Comparison of ENCODE assay signal across 9 cellular contexts in genomic region chr22:20438066-20438677, GRCh38. TPM values are rescaled to one million over a fixed set of nuclear protein-coding genes. Genes with fewer than 3 reads are reported as not detected.
DNase-seq lines count a peak whose midpoint lies in the region; ATAC-seq and TF ChIP-seq lines count a peak whose summit lies in the region.
"Had no signal": no experiment of that assay in that cellular context is flagged by ENCODE, and none has a peak within 500 bp of the region (broad histone marks: within the 10 kb centered on the region; RNA-seq: fewer than 3 reads in every experiment).

No MANE protein-coding gene starts in this region.

- H3K4me3 ChIP-seq in SK-N-SH (ENCODE audit: low read depth in 2 of 2, low read length in 1 of 2) = peak overlapping the region; percentile 74 to 94
- H3K4me3 ChIP-seq in neural progenitor cell = peak overlapping the region; percentile 54

- H3K9ac ChIP-seq in SK-N-SH = peak overlapping the region; percentile 78
- H3K9ac ChIP-seq in neural progenitor cell = no peak overlapping the region

- POLR2A ChIA-PET in SK-N-SH (lab: Yijun Ruan, JAX) (interaction anchor here (3.2 kb wide), 1 partner anchor 15 kb away, joined by 13 read pairs; no protein-coding TSS in a partner anchor), GM10248 (lab: Yijun Ruan, JAX) (no interaction called here)

- H3K27ac Mint-ChIP-seq in neural progenitor cell = no peak overlapping the region

- H3K36me3 Mint-ChIP-seq in neural progenitor cell = peaks cover 12% of the 10 kb centered on the region

- no peaks in the 10 kb centered on the region for H3K9me3 ChIP-seq in SK-N-SH
- no peaks in the 10 kb centered on the region for H3K9me3 ChIP-seq in neural progenitor cell (ENCODE audit: low read depth)

- TF ChIP-seq RAD21 in SK-N-SH (IDR thresholded peaks at IDR 0.05; ENCODE audit: low read length) = no peak

- H2AFZ ChIP-seq in SK-N-SH (ENCODE audit: low read depth) = peak overlapping the region; percentile 78
- peak overlapping the region; percentile 9 for H2AFZ ChIP-seq in neural progenitor cell (replicated peaks)

- H3K27ac ChIP-seq in SK-N-SH (ENCODE audit: low read depth in 2 of 2, low read length in 1 of 2) (peak overlapping the region; percentile 67 to 75), neural progenitor cell (no peak overlapping the region)

- CTCF ChIA-PET in SK-N-SH (lab: Yijun Ruan, JAX) (interaction anchor here (0.9 to 4.2 kb wide), 4 partner anchors 16 to 237 kb away, joined by 3 to 21 read pairs (median 5); no protein-coding TSS in a partner anchor), GM10248 (lab: Yijun Ruan, JAX) (interaction anchor here (1.9 kb wide), 1 partner anchor 18 kb away, joined by 5 read pairs; no protein-coding TSS in a partner anchor)

- no peak for TF ChIP-seq CTCF in SK-N-SH (IDR thresholded peaks at IDR 0.05)
- no peak for TF ChIP-seq CTCF in neural progenitor cell (IDR thresholded peaks at IDR 0.05)
- TF ChIP-seq CTCF in GM10266 (IDR thresholded peaks at IDR 0.05; ENCODE audit: control insufficient read depth, insufficient read depth, low read depth, missing control alignments) = no peak
- no peak for TF ChIP-seq CTCF in GM10248 (IDR thresholded peaks at IDR 0.05; ENCODE audit: control extremely low read depth, extremely low read depth, low read depth, missing control alignments)

- H3K79me2 ChIP-seq in SK-N-SH (ENCODE audit: insufficient read depth) = peaks cover 43% of the 10 kb centered on the region
- H3K79me2 ChIP-seq in neural progenitor cell (ENCODE audit: low read depth) = no peaks in the 10 kb centered on the region

- H3K36me3 ChIP-seq in SK-N-SH (replicated peaks in 1 of 2; ENCODE audit: control insufficient read depth in 1 of 2, insufficient read depth in 2 of 2, low read length in 1 of 2) (peaks cover 0 to 8% of the 10 kb centered on the region in 2 experiments), neural progenitor cell (no peaks in the 10 kb centered on the region)

- H3K4me1 ChIP-seq in SK-N-SH (ENCODE audit: control insufficient read depth in 1 of 2, insufficient read depth in 2 of 2, low read depth in 1 of 2, low read length in 1 of 2) (peaks cover 19 to 28% of the 10 kb centered on the region in 2 experiments; a peak in 3 of 4 replicates), neural progenitor cell (no peaks in the 10 kb centered on the region)

- peaks cover 30% of the 10 kb centered on the region for H4K20me1 ChIP-seq in SK-N-SH (ENCODE audit: insufficient read depth)
- H4K20me1 ChIP-seq in neural progenitor cell (ENCODE audit: low read depth) = peaks cover 64% of the 10 kb centered on the region

- H3K27me3 Mint-ChIP-seq in neural progenitor cell (ENCODE audit: insufficient read depth, low read depth) = peaks cover 15% of the 10 kb centered on the region

- intact Hi-C loops in Right ventricle myocardium superior (cut with DNase I) = no loop called here

- H3K4me2 ChIP-seq in SK-N-SH (peak overlapping the region; percentile 95), neural progenitor cell (peak overlapping the region; percentile 89)

- ATAC-seq in Right ventricle myocardium superior (ENCODE audit: poor library complexity) = peak; percentile 57

- peaks cover 19% of the 10 kb centered on the region for H3K4me1 Mint-ChIP-seq in neural progenitor cell

- WGBS in SK-N-SH (ENCODE audit: low lambda C conversion rate) = 33% methylated on average over 15 of the region's 41 CpGs

- H3K9me3 Mint-ChIP-seq in neural progenitor cell = no peaks in the 10 kb centered on the region

- H3F3A ChIP-seq in SK-N-SH (replicated peaks; ENCODE audit: insufficient read depth) = peaks cover 4% of the 10 kb centered on the region
- H3F3A ChIP-seq in neural progenitor cell (ENCODE audit: low read depth) = peaks cover 9% of the 10 kb centered on the region

- H3K27me3 ChIP-seq in SK-N-SH (ENCODE audit: insufficient read depth) = no peaks in the 10 kb centered on the region
- H3K27me3 ChIP-seq in neural progenitor cell = peaks cover 74% of the 10 kb centered on the region

- H3K4me3 Mint-ChIP-seq in neural progenitor cell = peak overlapping the region; percentile 82

- DNase-seq in AG08395 (ENCODE audit: low spot score) (peak; percentile 62), SK-N-SH (no peak), Right ventricle myocardium superior (peak; percentile 58), neural progenitor cell (ENCODE audit: low spot score) (peak; percentile 57), GM10266 (ENCODE audit: extremely low spot score) (no peak), OCI-M2 (lab: John Stamatoyannopoulos, UW; ENCODE audit: unreplicated experiment) (no peak), GM10248 (ENCODE audit: extremely low spot score) (no peak)
- no peak for DNase-seq in activated CD4-positive, CD25-positive, alpha-beta regulatory T cell treated with anti-CD3 and anti-CD28 coated beads, Interleukin-2, amount 50 U/mL, for 72 hours
- DNase-seq: PC-3 had no signal

- TF ChIP-seq EP300 in SK-N-SH (IDR thresholded peaks at IDR 0.05; ENCODE audit: borderline replicate concordance in 1 of 2, low read depth in 1 of 2, low read length in 1 of 2) = no peak

- H3K9me2 ChIP-seq in SK-N-SH = no peaks in the 10 kb centered on the region

TF ChIP-seq in SK-N-SH, 30 proteins besides CTCF, POLR2A, EP300 and RAD21:
- no peak for TF ChIP-seq RFX5 (IDR thresholded peaks at IDR 0.05; ENCODE audit: low read length)
- no peak for TF ChIP-seq POLR2AphosphoS5 (IDR thresholded peaks at IDR 0.05; ENCODE audit: low read depth, low read length)
- no peak for TF ChIP-seq FOXM1 (IDR thresholded peaks at IDR 0.05; ENCODE audit: low read depth)
- TF ChIP-seq YY1 (IDR thresholded peaks at IDR 0.05; ENCODE audit: low read depth) = no peak
- TF ChIP-seq EZH2phosphoT487 (IDR thresholded peaks at IDR 0.05; ENCODE audit: borderline replicate concordance, low read depth) = no peak
TF ChIP-seq in SK-N-SH: peak in this region for 0.

RNA-seq across cellular contexts. Expression of gene SCARF2, which starts 0.5 kb away (rescaled TPM):
- 32.1 and 49.0 TPM in 2 replicates for polyA plus RNA-seq in SK-N-SH (2012; rRNA removed)
- 21.0 and 41.3 TPM in 2 replicates for polyA plus RNA-seq in SK-N-SH (2012; cell fraction: cytosol; rRNA removed)
- 91.3 and 138 TPM in 2 replicates for polyA plus RNA-seq in SK-N-SH (2012; cell fraction: nucleus; rRNA removed)
- total RNA-seq in Right ventricle myocardium superior (2.6 TPM), neural progenitor cell (ENCODE audit: low replicate concordance) (0.22 and 3.9 TPM in 2 replicates)

RNA-seq across cellular contexts. Expression of gene ZNF74, which starts 44.2 kb away (rescaled TPM):
- 8.0 and 9.9 TPM in 2 replicates for polyA plus RNA-seq in SK-N-SH (2012; rRNA removed)
- 4.5 and 7.5 TPM in 2 replicates for polyA plus RNA-seq in SK-N-SH (2012; cell fraction: cytosol; rRNA removed)
- 16.9 and 18.8 TPM in 2 replicates for polyA plus RNA-seq in SK-N-SH (2012; cell fraction: nucleus; rRNA removed)
- total RNA-seq in Right ventricle myocardium superior (5.9 TPM), neural progenitor cell (ENCODE audit: low replicate concordance) (19.4 and 54.0 TPM in 2 replicates)

RNA-seq across cellular contexts. Expression of gene KLHL22, which starts 57.4 kb away (rescaled TPM):
- polyA plus RNA-seq in SK-N-SH (2012; rRNA removed) = 26.5 and 29.8 TPM in 2 replicates
- 9.3 and 17.3 TPM in 2 replicates for polyA plus RNA-seq in SK-N-SH (2012; cell fraction: cytosol; rRNA removed)
- 56.9 and 66.8 TPM in 2 replicates for polyA plus RNA-seq in SK-N-SH (2012; cell fraction: nucleus; rRNA removed)
- total RNA-seq in Right ventricle myocardium superior (13.5 TPM), neural progenitor cell (ENCODE audit: low replicate concordance) (14.3 and 31.9 TPM in 2 replicates)

Comparison
In these comparisons a context has a peak if more than half of its experiments do, and no peak if none do; other contexts are left out.
1. DNase-seq: peak in AG08395 (single experiment), Right ventricle myocardium superior (single experiment) and neural progenitor cell (single experiment); none in SK-N-SH (single experiment), GM10266 (single experiment), activated CD4-positive, CD25-positive, alpha-beta regulatory T cell treated with anti-CD3 and anti-CD28 coated beads, Interleukin-2, amount 50 U/mL, for 72 hours (single experiment), OCI-M2 (single experiment) and GM10248 (single experiment).